Comparison of ENCODE assay signal across 1 cellular context in the genomic region with DNA sequence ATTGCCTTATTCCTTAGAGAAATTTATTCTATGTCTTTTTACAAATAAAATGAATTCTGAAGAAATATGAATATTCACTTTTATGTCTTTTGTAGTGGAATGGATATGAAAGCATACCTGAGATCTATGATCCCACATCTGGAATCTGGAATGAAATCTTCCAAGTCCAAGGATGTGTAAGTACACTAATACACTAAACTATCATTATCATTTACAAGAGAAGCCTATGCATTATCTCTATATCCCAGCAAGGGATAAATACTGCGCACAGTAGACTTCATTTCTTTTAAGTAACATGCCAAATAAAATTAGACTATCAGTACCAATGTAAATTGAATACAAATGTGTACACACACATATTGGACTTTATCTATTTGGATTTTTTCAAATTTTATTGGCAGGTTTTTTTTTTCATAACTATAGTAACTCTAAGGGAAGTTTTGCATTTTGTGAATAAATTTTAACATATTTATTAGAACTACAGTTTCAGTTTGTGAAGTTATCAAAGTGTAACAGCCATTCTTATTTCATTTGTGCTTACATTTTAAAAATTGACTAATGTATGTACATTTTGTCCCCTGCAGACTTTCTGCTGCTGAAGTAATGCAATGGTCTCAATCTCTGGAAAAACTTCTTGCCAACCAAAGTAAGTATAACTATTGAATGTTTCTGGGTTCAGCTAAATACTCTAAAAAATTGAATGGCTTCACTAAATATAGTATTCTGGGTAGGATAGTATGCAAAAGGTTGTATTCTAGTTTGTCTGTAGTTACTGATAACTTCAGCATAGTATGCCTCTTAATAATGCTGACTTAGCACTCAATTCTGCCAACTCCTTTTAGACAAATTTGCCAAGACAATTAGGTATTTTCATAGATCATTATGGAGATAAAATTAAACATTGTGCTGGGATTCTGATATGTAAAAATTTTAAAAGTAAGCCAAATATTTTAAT.
TF ChIP-seq lines count a peak whose summit lies in the region.

No MANE protein-coding gene starts in this region.

TF ChIP-seq in HepG2, 621 proteins besides CTCF, POLR2A, EP300 and RAD21:
- TF ChIP-seq, protein P1, sequence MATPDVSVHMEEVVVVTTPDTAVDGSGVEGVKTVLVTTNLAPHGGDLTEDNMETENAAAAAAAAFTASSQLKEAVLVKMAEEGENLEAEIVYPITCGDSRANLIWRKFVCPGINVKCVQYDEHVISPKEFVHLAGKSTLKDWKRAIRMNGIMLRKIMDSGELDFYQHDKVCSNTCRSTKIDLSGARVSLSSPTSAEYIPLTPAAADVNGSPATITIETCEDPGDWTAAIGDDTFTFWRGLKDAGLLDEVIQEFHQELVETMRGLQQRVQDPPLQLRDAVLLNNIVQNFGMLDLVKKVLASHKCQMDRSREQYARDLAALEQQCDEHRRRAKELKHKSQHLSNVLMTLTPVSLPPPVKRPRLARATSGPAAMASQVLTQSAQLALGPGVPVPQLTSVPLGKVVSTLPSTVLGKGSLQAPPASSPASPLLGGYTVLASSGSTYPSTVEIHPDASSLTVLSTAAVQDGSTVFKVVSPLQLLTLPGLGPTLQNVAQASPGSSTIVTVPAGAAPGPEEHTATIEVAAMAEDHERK (CRISPR knock-in tag; IDR thresholded peaks at IDR 0.05; ENCODE audit: low read depth), result no peak
- no peak for TF ChIP-seq THYN1 (CRISPR knock-in tag; IDR thresholded peaks at IDR 0.05; ENCODE audit: borderline replicate concordance, low read depth)
- TF ChIP-seq SP1 (IDR thresholded peaks at IDR 0.05), result no peak
- TF ChIP-seq SP1 (CRISPR knock-in tag; IDR thresholded peaks at IDR 0.05), result no peak
- TF ChIP-seq CC2D1A (CRISPR knock-in tag; IDR thresholded peaks at IDR 0.05), result no peak
- TF ChIP-seq ZNF274 (CRISPR knock-in tag; IDR thresholded peaks at IDR 0.05), result no peak
- TF ChIP-seq, protein P2, sequence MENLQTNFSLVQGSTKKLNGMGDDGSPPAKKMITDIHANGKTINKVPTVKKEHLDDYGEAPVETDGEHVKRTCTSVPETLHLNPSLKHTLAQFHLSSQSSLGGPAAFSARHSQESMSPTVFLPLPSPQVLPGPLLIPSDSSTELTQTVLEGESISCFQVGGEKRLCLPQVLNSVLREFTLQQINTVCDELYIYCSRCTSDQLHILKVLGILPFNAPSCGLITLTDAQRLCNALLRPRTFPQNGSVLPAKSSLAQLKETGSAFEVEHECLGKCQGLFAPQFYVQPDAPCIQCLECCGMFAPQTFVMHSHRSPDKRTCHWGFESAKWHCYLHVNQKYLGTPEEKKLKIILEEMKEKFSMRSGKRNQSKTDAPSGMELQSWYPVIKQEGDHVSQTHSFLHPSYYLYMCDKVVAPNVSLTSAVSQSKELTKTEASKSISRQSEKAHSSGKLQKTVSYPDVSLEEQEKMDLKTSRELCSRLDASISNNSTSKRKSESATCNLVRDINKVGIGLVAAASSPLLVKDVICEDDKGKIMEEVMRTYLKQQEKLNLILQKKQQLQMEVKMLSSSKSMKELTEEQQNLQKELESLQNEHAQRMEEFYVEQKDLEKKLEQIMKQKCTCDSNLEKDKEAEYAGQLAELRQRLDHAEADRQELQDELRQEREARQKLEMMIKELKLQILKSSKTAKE (CRISPR knock-in tag; IDR thresholded peaks at IDR 0.05; ENCODE audit: borderline replicate concordance), result no peak
- TF ChIP-seq THAP11 (CRISPR knock-in tag; IDR thresholded peaks at IDR 0.05), result no peak
- no peak for TF ChIP-seq AGO1 (IDR thresholded peaks at IDR 0.05; ENCODE audit: low read depth, low read length, poor library complexity, severe bottlenecking)
- TF ChIP-seq, protein P3, sequence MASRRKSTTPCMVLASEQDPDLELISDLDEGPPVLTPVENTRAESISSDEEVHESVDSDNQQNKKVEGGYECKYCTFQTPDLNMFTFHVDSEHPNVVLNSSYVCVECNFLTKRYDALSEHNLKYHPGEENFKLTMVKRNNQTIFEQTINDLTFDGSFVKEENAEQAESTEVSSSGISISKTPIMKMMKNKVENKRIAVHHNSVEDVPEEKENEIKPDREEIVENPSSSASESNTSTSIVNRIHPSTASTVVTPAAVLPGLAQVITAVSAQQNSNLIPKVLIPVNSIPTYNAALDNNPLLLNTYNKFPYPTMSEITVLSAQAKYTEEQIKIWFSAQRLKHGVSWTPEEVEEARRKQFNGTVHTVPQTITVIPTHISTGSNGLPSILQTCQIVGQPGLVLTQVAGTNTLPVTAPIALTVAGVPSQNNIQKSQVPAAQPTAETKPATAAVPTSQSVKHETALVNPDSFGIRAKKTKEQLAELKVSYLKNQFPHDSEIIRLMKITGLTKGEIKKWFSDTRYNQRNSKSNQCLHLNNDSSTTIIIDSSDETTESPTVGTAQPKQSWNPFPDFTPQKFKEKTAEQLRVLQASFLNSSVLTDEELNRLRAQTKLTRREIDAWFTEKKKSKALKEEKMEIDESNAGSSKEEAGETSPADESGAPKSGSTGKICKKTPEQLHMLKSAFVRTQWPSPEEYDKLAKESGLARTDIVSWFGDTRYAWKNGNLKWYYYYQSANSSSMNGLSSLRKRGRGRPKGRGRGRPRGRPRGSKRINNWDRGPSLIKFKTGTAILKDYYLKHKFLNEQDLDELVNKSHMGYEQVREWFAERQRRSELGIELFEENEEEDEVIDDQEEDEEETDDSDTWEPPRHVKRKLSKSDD (CRISPR knock-in tag; IDR thresholded peaks at IDR 0.05; ENCODE audit: low read depth), result no peak
- peak; percentile 80 to 94 for TF ChIP-seq MAFK (conservative IDR thresholded peaks at IDR 0.05 in 1 of 2, IDR thresholded peaks at IDR 0.05 in 1 of 2; ENCODE audit: low read length in 2 of 2)
- TF ChIP-seq REXO4 (CRISPR knock-in tag; IDR thresholded peaks at IDR 0.05; ENCODE audit: borderline replicate concordance), result no peak
- peak; percentile 86 for TF ChIP-seq MAFF (IDR thresholded peaks at IDR 0.05; ENCODE audit: low read depth, low read length)
- no peak for TF ChIP-seq ZNF746 (CRISPR knock-in tag; IDR thresholded peaks at IDR 0.05)
